In the genomic region with DNA sequence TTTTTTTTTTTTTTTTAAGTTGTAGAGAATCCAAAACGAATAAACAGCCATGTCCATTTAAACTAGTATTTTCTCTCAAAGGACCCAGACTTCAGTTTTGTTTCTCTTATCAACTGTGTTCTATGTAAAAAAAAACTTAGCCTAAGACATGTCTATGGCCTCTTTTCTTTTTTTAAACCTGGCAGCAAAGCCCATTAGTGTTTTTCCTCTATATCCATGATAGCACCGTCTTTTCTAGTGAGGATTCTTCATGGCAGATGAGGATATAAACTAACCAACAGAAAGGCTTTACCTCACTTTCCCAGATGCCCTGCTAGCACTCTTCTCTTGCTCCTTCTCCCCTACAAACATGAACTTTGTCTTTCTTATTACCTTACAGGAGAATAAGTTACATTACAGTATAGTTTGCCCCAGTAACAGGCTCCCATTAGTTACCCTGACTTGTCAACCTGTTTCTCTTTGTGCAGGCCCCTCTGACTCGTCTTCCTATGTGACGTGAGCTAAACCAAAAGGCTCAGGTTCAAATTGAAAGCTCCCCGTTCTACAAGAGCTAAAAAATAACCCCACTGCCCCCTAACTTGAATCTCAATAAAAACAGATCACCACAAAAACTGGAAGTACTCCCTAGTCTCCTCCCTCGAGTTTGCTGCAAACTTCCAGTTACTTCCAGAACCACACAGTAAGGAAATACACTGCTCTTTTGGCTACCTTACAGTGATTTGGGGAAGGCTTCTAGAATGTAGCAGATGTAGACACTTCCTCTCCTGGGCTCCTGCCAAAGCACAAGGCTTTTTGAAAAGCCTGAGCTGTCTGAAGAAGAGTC, we compare ENCODE assay signal across 1 cellular context.
TF ChIP-seq lines count a peak whose summit lies in the region.

No MANE protein-coding gene starts in this region.

TF ChIP-seq in GM12878, 131 proteins besides CTCF, POLR2A, EP300 and RAD21 (continued from another document):
- TF ChIP-seq CREM (IDR thresholded peaks at IDR 0.05; ENCODE audit: low read depth) (0 out of 2 replicates have a peak, but pooled peaks have one; percentile 22), NR2C1 (IDR thresholded peaks at IDR 0.05) (no peak), HSF1 (IDR thresholded peaks at IDR 0.05; ENCODE audit: low read depth, low read length) (peak; percentile 97), BACH1 (IDR thresholded peaks at IDR 0.05; ENCODE audit: borderline replicate concordance) (no peak), ETV6 (conservative IDR thresholded peaks at IDR 0.05 in 1 of 2, IDR thresholded peaks at IDR 0.05 in 1 of 2; ENCODE audit: borderline replicate concordance in 1 of 2, low read depth in 1 of 2) (peak in 1 of 2 experiments; percentile 13; a peak in 1 of 4 replicates)
